8 cellular contexts compared by ENCODE assay signal in the genomic region with DNA sequence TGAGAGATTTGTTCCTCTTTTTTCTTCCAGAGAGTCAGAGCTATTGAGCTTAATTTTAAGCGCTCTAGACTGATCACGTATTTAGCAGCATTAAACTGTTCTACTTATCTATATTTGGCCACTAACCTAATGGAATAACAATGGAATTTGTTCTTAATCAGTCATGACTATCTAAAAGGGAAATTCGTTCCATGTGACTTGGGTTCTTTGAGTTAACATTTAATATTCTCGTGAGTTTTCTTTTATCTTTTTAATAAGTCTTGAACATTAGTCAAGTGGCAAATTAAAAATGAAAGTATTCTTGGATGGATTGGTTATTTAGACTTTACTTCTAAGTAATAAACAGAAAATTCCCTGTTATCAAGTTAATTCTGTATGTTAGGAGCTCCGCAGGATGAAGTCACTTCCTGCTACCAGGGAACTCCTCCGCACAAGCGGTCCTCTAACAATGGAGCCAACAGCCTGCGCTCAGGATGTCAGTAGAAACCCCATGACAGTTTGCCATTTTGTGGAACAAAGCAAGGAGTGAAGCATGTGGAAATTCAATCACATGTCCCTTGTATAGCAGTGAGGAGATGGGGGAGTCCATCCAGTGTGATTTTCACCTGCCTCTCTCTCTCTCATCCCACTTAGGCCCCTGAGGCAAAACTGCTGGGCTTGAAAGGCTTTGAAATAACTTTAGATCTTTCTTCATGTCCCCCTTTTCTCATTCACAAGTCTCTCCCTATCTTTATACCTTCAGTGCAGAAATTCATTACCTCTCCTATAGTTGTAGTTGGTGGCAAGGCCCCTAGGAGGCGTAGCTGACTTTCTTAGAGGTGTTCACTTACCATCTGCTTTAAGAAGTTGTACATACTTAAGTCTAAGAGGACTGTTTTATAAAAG.
A peak's percentile ranks its signal among the peaks of the same experiment; 100 is the strongest.
DNase-seq lines count a peak whose midpoint lies in the region; ATAC-seq and TF ChIP-seq lines count a peak whose summit lies in the region.

No MANE protein-coding gene starts in this region.

- H3K4me3 ChIP-seq in ascending aorta, result no peak overlapping the region

- intact Hi-C loops in ascending aorta (cut with DNase I), result no loop called here

- DNase-seq in SIG-M5 treated with dmso at 0.1 percent for 504 hours (lab: John Stamatoyannopoulos, UW; ENCODE audit: unreplicated experiment) (peak; percentile 46), SIG-M5 (lab: John Stamatoyannopoulos, UW) (no peak), kidney tubule cell (ENCODE audit: low spot score) (peak; percentile 52), ascending aorta (ENCODE audit: low spot score in 2 of 2) (no peak)
- DNase-seq in activated T-cell treated with anti-CD3 and anti-CD28 coated beads, Interleukin-2, amount 50 U/mL, for 48 hours, result peak; percentile 42 to 54
- DNase-seq in NK-92 treated with Interleukin-12 subunit alpha and Interleukin-12 subunit beta, amount 100 ng/mL, for 24 hours (lab: John Stamatoyannopoulos, UW), result no peak

- peak in 1 of 3 experiments; percentile 23 for TF ChIP-seq CTCF in ascending aorta (IDR thresholded peaks at IDR 0.05)

- H3K27me3 ChIP-seq in ascending aorta, result no peaks in the 10 kb centered on the region

- no peaks in the 10 kb centered on the region for H3K4me1 ChIP-seq in ascending aorta

- H3K9me3 ChIP-seq in ascending aorta, result no peaks in the 10 kb centered on the region

- peaks cover 3 to 4% of the 10 kb centered on the region in 2 donors for H3K36me3 ChIP-seq in ascending aorta

- peak; percentile 34; the same call in 1 of the 2 replicates for TF ChIP-seq RAD21 in Ishikawa (IDR thresholded peaks at IDR 0.05; ENCODE audit: low read depth)

- H3K27ac ChIP-seq in ascending aorta, result no peak overlapping the region

- no peak for ATAC-seq in HG03521 (IDR thresholded peaks at IDR 0.05; ENCODE audit: unreplicated experiment)

- TF ChIP-seq EP300 in Ishikawa (IDR thresholded peaks at IDR 0.05; ENCODE audit: borderline replicate concordance), result no peak

TF ChIP-seq in Ishikawa, 13 proteins besides CTCF, POLR2A, EP300 and RAD21:
- TF ChIP-seq CREB1 (IDR thresholded peaks at IDR 0.05; ENCODE audit: low read depth) (no peak), EGR1 (IDR thresholded peaks at IDR 0.05) (no peak), YY1 (IDR thresholded peaks at IDR 0.05; ENCODE audit: low read depth) (no peak), TEAD4 (IDR thresholded peaks at IDR 0.05) (no peak), TCF12 (IDR thresholded peaks at IDR 0.05; ENCODE audit: low read depth) (no peak), CEBPB (IDR thresholded peaks at IDR 0.05) (no peak), FOXM1 (IDR thresholded peaks at IDR 0.05; ENCODE audit: borderline replicate concordance, low read depth) (no peak), NFIC (IDR thresholded peaks at IDR 0.05) (no peak), TAF1 (IDR thresholded peaks at IDR 0.05; ENCODE audit: low read depth) (no peak), ZBTB7A (IDR thresholded peaks at IDR 0.05; ENCODE audit: low read depth) (no peak)
- TF ChIP-seq, protein P1, sequence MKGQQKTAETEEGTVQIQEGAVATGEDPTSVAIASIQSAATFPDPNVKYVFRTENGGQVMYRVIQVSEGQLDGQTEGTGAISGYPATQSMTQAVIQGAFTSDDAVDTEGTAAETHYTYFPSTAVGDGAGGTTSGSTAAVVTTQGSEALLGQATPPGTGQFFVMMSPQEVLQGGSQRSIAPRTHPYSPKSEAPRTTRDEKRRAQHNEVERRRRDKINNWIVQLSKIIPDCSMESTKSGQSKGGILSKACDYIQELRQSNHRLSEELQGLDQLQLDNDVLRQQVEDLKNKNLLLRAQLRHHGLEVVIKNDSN (IDR thresholded peaks at IDR 0.05), result no peak
- TF ChIP-seq, protein P2, sequence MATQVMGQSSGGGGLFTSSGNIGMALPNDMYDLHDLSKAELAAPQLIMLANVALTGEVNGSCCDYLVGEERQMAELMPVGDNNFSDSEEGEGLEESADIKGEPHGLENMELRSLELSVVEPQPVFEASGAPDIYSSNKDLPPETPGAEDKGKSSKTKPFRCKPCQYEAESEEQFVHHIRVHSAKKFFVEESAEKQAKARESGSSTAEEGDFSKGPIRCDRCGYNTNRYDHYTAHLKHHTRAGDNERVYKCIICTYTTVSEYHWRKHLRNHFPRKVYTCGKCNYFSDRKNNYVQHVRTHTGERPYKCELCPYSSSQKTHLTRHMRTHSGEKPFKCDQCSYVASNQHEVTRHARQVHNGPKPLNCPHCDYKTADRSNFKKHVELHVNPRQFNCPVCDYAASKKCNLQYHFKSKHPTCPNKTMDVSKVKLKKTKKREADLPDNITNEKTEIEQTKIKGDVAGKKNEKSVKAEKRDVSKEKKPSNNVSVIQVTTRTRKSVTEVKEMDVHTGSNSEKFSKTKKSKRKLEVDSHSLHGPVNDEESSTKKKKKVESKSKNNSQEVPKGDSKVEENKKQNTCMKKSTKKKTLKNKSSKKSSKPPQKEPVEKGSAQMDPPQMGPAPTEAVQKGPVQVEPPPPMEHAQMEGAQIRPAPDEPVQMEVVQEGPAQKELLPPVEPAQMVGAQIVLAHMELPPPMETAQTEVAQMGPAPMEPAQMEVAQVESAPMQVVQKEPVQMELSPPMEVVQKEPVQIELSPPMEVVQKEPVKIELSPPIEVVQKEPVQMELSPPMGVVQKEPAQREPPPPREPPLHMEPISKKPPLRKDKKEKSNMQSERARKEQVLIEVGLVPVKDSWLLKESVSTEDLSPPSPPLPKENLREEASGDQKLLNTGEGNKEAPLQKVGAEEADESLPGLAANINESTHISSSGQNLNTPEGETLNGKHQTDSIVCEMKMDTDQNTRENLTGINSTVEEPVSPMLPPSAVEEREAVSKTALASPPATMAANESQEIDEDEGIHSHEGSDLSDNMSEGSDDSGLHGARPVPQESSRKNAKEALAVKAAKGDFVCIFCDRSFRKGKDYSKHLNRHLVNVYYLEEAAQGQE (IDR thresholded peaks at IDR 0.05; ENCODE audit: low read depth), result no peak
- TF ChIP-seq, protein P3, sequence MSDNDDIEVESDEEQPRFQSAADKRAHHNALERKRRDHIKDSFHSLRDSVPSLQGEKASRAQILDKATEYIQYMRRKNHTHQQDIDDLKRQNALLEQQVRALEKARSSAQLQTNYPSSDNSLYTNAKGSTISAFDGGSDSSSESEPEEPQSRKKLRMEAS (IDR thresholded peaks at IDR 0.05), result no peak

Comparison
In these comparisons a context has a peak if more than half of its experiments do, and no peak if none do; other contexts are left out.
1. DNase-seq: peak in SIG-M5 treated with dmso at 0.1 percent for 504 hours (single experiment), activated T-cell treated with anti-CD3 and anti-CD28 coated beads, Interleukin-2, amount 50 U/mL, for 48 hours (2 of 2) and kidney tubule cell (single experiment); none in SIG-M5 (single experiment), ascending aorta (0 of 2) and NK-92 treated with Interleukin-12 subunit alpha and Interleukin-12 subunit beta, amount 100 ng/mL, for 24 hours (single experiment).